ENCODE assay signal across 8 cellular contexts in the genomic region with DNA sequence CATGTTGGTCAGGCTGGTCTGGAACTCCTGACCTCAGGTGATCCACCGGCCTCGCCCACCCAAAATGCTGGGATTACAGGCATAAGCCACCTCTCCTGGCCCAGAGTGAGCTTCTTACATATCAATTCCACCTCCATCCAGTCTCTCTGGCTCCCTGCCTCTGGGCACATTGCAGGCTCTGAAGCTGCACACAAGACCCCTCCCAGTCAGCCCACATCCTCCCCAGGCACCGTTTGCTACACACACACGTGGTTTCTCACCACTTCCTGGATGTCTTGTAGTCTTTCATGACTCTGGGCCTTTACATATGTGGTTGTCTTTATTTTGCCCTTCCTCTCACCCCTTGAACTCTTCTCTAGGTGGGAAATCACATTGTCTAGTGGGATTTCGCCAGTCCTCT.
DNase-seq lines count a peak whose midpoint lies in the region; ATAC-seq and TF ChIP-seq lines count a peak whose summit lies in the region.

No MANE protein-coding gene starts in this region.

- ATAC-seq in HG03139 (IDR thresholded peaks at IDR 0.05; ENCODE audit: unreplicated experiment) = peak; percentile 99
- peak; percentile 68 for ATAC-seq in sciatic nerve

- peak; percentile 32 for TF ChIP-seq POLR2A in GM19193 (IDR thresholded peaks at IDR 0.05; ENCODE audit: extremely low read depth, insufficient read depth, insufficient read length)

- intact Hi-C loops in sciatic nerve (cut with DNase I) = no loop called here

- DNase-seq in T-helper 1 cell (peak; percentile 53 to 96 (median 70)), sciatic nerve (ENCODE audit: low spot score) (peak; percentile 61), NCI-H1417 treated with DMSO at 0.1 percent for 48 hours (lab: John Stamatoyannopoulos, UW) (no peak), LoVo (ENCODE audit: low spot score) (no peak), NCI-H1092 treated with DMSO at 0.1 percent for 48 hours (lab: John Stamatoyannopoulos, UW) (no peak)
- peak; percentile 34 for DNase-seq in activated naive CD8-positive, alpha-beta T cell treated with anti-CD3 and anti-CD28 coated beads, Interleukin-2, amount 50 U/mL, for 16 hours (ENCODE audit: low read depth, low spot score)

Comparison
In these comparisons a context has a peak if more than half of its experiments do, and no peak if none do; other contexts are left out.
1. DNase-seq: peak in T-helper 1 cell (5 of 5), activated naive CD8-positive, alpha-beta T cell treated with anti-CD3 and anti-CD28 coated beads, Interleukin-2, amount 50 U/mL, for 16 hours (single experiment) and sciatic nerve (single experiment); none in NCI-H1417 treated with DMSO at 0.1 percent for 48 hours (single experiment), LoVo (single experiment) and NCI-H1092 treated with DMSO at 0.1 percent for 48 hours (single experiment).